In genomic region chr7:26507375-26508068, GRCh38 we compare ENCODE assay signal across 23 cellular contexts.
DNase-seq lines count a peak whose midpoint lies in the region; ATAC-seq, FAIRE-seq and TF ChIP-seq lines count a peak whose summit lies in the region.
"Had no signal": no experiment of that assay in that cellular context is flagged by ENCODE, and none has a peak within 500 bp of the region (broad histone marks: within the 10 kb centered on the region; RNA-seq: fewer than 3 reads in every experiment).

No MANE protein-coding gene starts in this region.

- H3K27ac Mint-ChIP-seq in endodermal cell = no peak overlapping the region
- no peak overlapping the region for H3K27ac Mint-ChIP-seq in activated naive CD8-positive, alpha-beta T cell treated with anti-CD3 and anti-CD28 coated beads, Interleukin-2, amount 50 U/mL, for 24 hours
- H3K27ac Mint-ChIP-seq in stimulated activated naive B cell treated with anti-CD40 and anti-IgM and Interleukin-4, amounts not matched to agents 10 μg/mL and 1 μg/mL and 100 μg/mL, for 72 hours = no peak overlapping the region
- H3K27ac Mint-ChIP-seq: activated CD8-positive, alpha-beta memory T cell treated with anti-CD3 and anti-CD28 coated beads, Interleukin-2, amount 10 ng/mL, durations not matched to agents 7 days and 5 days had no signal

- TF ChIP-seq CTCF in D721Med (IDR thresholded peaks at IDR 0.05; ENCODE audit: insufficient read depth, missing control alignments) = peak; percentile 22
- TF ChIP-seq CTCF in Loucy (conservative IDR thresholded peaks at IDR 0.05; ENCODE audit: low read length) = peak; percentile 52
- peak; percentile 52 for TF ChIP-seq CTCF in endodermal cell (conservative IDR thresholded peaks at IDR 0.05)

- H3F3A ChIP-seq in Loucy (ENCODE audit: low read depth) = peaks cover 6% of the 10 kb centered on the region; the same call in 1 of the 2 replicates

- no peaks in the 10 kb centered on the region for H3K36me3 ChIP-seq in Loucy (ENCODE audit: insufficient read depth, low read length)
- H3K36me3 ChIP-seq in endodermal cell (ENCODE audit: control insufficient read depth, insufficient read depth, low read length) = no peaks in the 10 kb centered on the region
- H3K36me3 ChIP-seq: heart right ventricle, suprapubic skin had no signal

- no peaks in the 10 kb centered on the region for H3K27me3 ChIP-seq in Loucy (ENCODE audit: insufficient read depth, low read length, poor library complexity, severe bottlenecking)
- H3K27me3 ChIP-seq in endodermal cell (ENCODE audit: control insufficient read depth, insufficient read depth, low read length, poor library complexity, severe bottlenecking) = no peaks in the 10 kb centered on the region

- no peak overlapping the region for H3K4me2 ChIP-seq in Loucy (ENCODE audit: low read depth, low read length, poor library complexity, severe bottlenecking)

- no peak overlapping the region for H3K4me3 Mint-ChIP-seq in endodermal cell
- H3K4me3 Mint-ChIP-seq in activated naive CD8-positive, alpha-beta T cell treated with anti-CD3 and anti-CD28 coated beads, Interleukin-2, amount 50 U/mL, for 24 hours = no peak overlapping the region
- H3K4me3 Mint-ChIP-seq in stimulated activated naive B cell treated with anti-CD40 and anti-IgM and Interleukin-4, amounts not matched to agents 10 μg/mL and 1 μg/mL and 100 μg/mL, for 72 hours = no peak overlapping the region
- H3K4me3 Mint-ChIP-seq: activated CD8-positive, alpha-beta memory T cell treated with anti-CD3 and anti-CD28 coated beads, Interleukin-2, amount 10 ng/mL, durations not matched to agents 7 days and 5 days; naive B cell had no signal

- no peak for FAIRE-seq in D721Med (lab: Jason Lieb, UNC)

- H3K36me3 Mint-ChIP-seq in endodermal cell (ENCODE audit: low read depth) = no peaks in the 10 kb centered on the region
- no peaks in the 10 kb centered on the region for H3K36me3 Mint-ChIP-seq in activated naive CD8-positive, alpha-beta T cell treated with anti-CD3 and anti-CD28 coated beads, Interleukin-2, amount 50 U/mL, for 24 hours (ENCODE audit: low read depth)
- no peaks in the 10 kb centered on the region for H3K36me3 Mint-ChIP-seq in stimulated activated naive B cell treated with anti-CD40 and anti-IgM and Interleukin-4, amounts not matched to agents 10 μg/mL and 1 μg/mL and 100 μg/mL, for 72 hours
- H3K36me3 Mint-ChIP-seq: activated CD8-positive, alpha-beta memory T cell treated with anti-CD3 and anti-CD28 coated beads, Interleukin-2, amount 10 ng/mL, durations not matched to agents 7 days and 5 days; naive B cell had no signal

- no peak for ATAC-seq in activated naive CD8-positive, alpha-beta T cell treated with anti-CD3 and anti-CD28 coated beads, Interleukin-2, amount 50 U/mL, for 24 hours
- no peak for ATAC-seq in stimulated activated naive B cell treated with anti-CD40 and anti-IgM and Interleukin-4, amounts not matched to agents 10 μg/mL and 1 μg/mL and 100 μg/mL, for 72 hours (replicated peaks)
- ATAC-seq: activated CD4-positive, CD25-positive, alpha-beta regulatory T cell treated with anti-CD3 and anti-CD28 coated beads, Interleukin-2, amount 50 U/mL, for 24 hours; activated CD8-positive, alpha-beta memory T cell treated with anti-CD3 and anti-CD28 coated beads, Interleukin-2, amount 10 ng/mL, durations not matched to agents 7 days and 5 days; heart right ventricle had no signal

- H3K4me1 ChIP-seq in Loucy (ENCODE audit: insufficient read depth, low read length, poor library complexity, severe bottlenecking) (peaks cover 29% of the 10 kb centered on the region), endodermal cell (ENCODE audit: control insufficient read depth, insufficient read depth, low read length) (no peaks in the 10 kb centered on the region)
- H3K4me1 ChIP-seq: Caco-2, heart right ventricle, parathyroid adenoma, suprapubic skin had no signal

- DNase-seq in D721Med (ENCODE audit: insufficient read length, low spot score) = no peak
- DNase-seq in NCI-H748 (lab: John Stamatoyannopoulos, UW; ENCODE audit: unreplicated experiment) = peak; percentile 78
- no peak for DNase-seq in endodermal cell
- DNase-seq in activated naive CD8-positive, alpha-beta T cell treated with anti-CD3 and anti-CD28 coated beads, Interleukin-2, amount 50 U/mL, for 24 hours = no peak
- no peak for DNase-seq in GM19240 (ENCODE audit: insufficient read length, low spot score)
- no peak for DNase-seq in stimulated activated naive B cell treated with anti-CD40 and anti-IgM and Interleukin-4, amounts not matched to agents 10 μg/mL and 1 μg/mL and 100 μg/mL, for 72 hours
- DNase-seq in NCI-H187 treated with DMSO at 0.1 percent for 48 hours (lab: John Stamatoyannopoulos, UW) = no peak
- DNase-seq: activated CD8-positive, alpha-beta memory T cell treated with anti-CD3 and anti-CD28 coated beads, Interleukin-2, amount 10 ng/mL, durations not matched to agents 7 days and 5 days; activated effector memory CD4-positive, alpha-beta T cell treated with anti-CD3 and anti-CD28 coated beads, Interleukin-2, amount 50 U/mL, for 16 hours; Caco-2; effector CD8-positive, alpha-beta T cell; heart right ventricle; naive B cell; NCI-H2029; NK-92 treated with Interleukin-12 subunit alpha and Interleukin-12 subunit beta, amount 100 ng/mL, for 24 hours; Right ventricle myocardium superior; stimulated activated CD4-positive, alpha-beta T cell treated with anti-CD3 and anti-CD28 coated beads, Interleukin-4, amount 100 ng/mL, for 24 hours had no signal

- H3K9ac ChIP-seq in Loucy (ENCODE audit: low read depth, low read length, poor library complexity, severe bottlenecking) (no peak overlapping the region), endodermal cell (ENCODE audit: extremely low read depth, low read length, poor library complexity, severe bottlenecking) (no peak overlapping the region)
- H3K9ac ChIP-seq: parathyroid adenoma had no signal

- no peaks in the 10 kb centered on the region for H3K27me3 Mint-ChIP-seq in endodermal cell (ENCODE audit: insufficient read depth)
- H3K27me3 Mint-ChIP-seq in activated naive CD8-positive, alpha-beta T cell treated with anti-CD3 and anti-CD28 coated beads, Interleukin-2, amount 50 U/mL, for 24 hours = peaks cover 2% of the 10 kb centered on the region
- peaks cover 43 to 47% of the 10 kb centered on the region in 2 donors for H3K27me3 Mint-ChIP-seq in stimulated activated naive B cell treated with anti-CD40 and anti-IgM and Interleukin-4, amounts not matched to agents 10 μg/mL and 1 μg/mL and 100 μg/mL, for 72 hours

- peaks cover 2% of the 10 kb centered on the region for H3K4me1 Mint-ChIP-seq in endodermal cell
- H3K4me1 Mint-ChIP-seq in activated naive CD8-positive, alpha-beta T cell treated with anti-CD3 and anti-CD28 coated beads, Interleukin-2, amount 50 U/mL, for 24 hours = no peaks in the 10 kb centered on the region
- H3K4me1 Mint-ChIP-seq in stimulated activated naive B cell treated with anti-CD40 and anti-IgM and Interleukin-4, amounts not matched to agents 10 μg/mL and 1 μg/mL and 100 μg/mL, for 72 hours = no peaks in the 10 kb centered on the region
- H3K4me1 Mint-ChIP-seq: activated CD8-positive, alpha-beta memory T cell treated with anti-CD3 and anti-CD28 coated beads, Interleukin-2, amount 10 ng/mL, durations not matched to agents 7 days and 5 days; naive B cell had no signal

- H4K20me1 ChIP-seq in Loucy (ENCODE audit: insufficient read depth, low read length, poor library complexity, severe bottlenecking) = no peaks in the 10 kb centered on the region

- H3K4me3 ChIP-seq in Loucy (ENCODE audit: low read length, poor library complexity, severe bottlenecking) (no peak overlapping the region), endodermal cell (ENCODE audit: low read length) (no peak overlapping the region)
- H3K4me3 ChIP-seq: heart right ventricle, lung, skin epidermis, suprapubic skin had no signal

- no peaks in the 10 kb centered on the region for H3K9me3 Mint-ChIP-seq in endodermal cell
- H3K9me3 Mint-ChIP-seq in activated naive CD8-positive, alpha-beta T cell treated with anti-CD3 and anti-CD28 coated beads, Interleukin-2, amount 50 U/mL, for 24 hours = no peaks in the 10 kb centered on the region
- peaks cover 0 to 4% of the 10 kb centered on the region in 2 donors for H3K9me3 Mint-ChIP-seq in stimulated activated naive B cell treated with anti-CD40 and anti-IgM and Interleukin-4, amounts not matched to agents 10 μg/mL and 1 μg/mL and 100 μg/mL, for 72 hours

- H2AFZ ChIP-seq in Loucy (ENCODE audit: low read length) = no peak overlapping the region
- H2AFZ ChIP-seq: parathyroid adenoma had no signal

- no peaks in the 10 kb centered on the region for H3K9me2 ChIP-seq in Loucy (replicated peaks; ENCODE audit: low read depth, low read length)

- H3K9me3 ChIP-seq in Loucy (ENCODE audit: insufficient read depth, low read depth, low read length) = no peaks in the 10 kb centered on the region
- no peaks in the 10 kb centered on the region for H3K9me3 ChIP-seq in endodermal cell (ENCODE audit: control insufficient read depth, low read length)
- H3K9me3 ChIP-seq: Caco-2, suprapubic skin had no signal

- 94 to 96% methylated on average over 4 to 10 of the region's 12 CpGs for WGBS in endodermal cell (ENCODE audit: insufficient coverage in 1 of 2, insufficient read length in 1 of 2), 2 experiments

- no peak overlapping the region for H3K27ac ChIP-seq in endodermal cell (ENCODE audit: low read depth, low read length)
- H3K27ac ChIP-seq: heart right ventricle, parathyroid adenoma, skin epidermis, suprapubic skin had no signal

- H3K79me2 ChIP-seq in Loucy (ENCODE audit: insufficient read depth, low read length) = no peaks in the 10 kb centered on the region
- H3K79me2 ChIP-seq: parathyroid adenoma had no signal
